ENCODE assay signal across 11 cellular contexts in genomic region chr3:9420850-9421549, GRCh38. TPM values are rescaled to one million over a fixed set of nuclear protein-coding genes. Genes with fewer than 3 reads are reported as not detected.
DNase-seq lines count a peak whose midpoint lies in the region; ATAC-seq, FAIRE-seq and TF ChIP-seq lines count a peak whose summit lies in the region.
"Had no signal": no experiment of that assay in that cellular context is flagged by ENCODE, and none has a peak within 500 bp of the region (broad histone marks: within the 10 kb centered on the region; RNA-seq: fewer than 3 reads in every experiment).

No MANE protein-coding gene starts in this region.

- FAIRE-seq in HepG2 (lab: Jason Lieb, UNC) = no peak
- FAIRE-seq: kidney had no signal

- BruUV-seq in HepG2 (replicated peaks; lab: Mats Ljungman, UMichigan) = no TSS peak

- peaks cover 23% of the 10 kb centered on the region for H3K4me1 Mint-ChIP-seq in activated T-helper 17 cell treated with anti-CD3 and anti-CD28 coated beads, Interleukin-2, amount 50 U/mL, for 72 hours
- peaks cover 25% of the 10 kb centered on the region for H3K4me1 Mint-ChIP-seq in glutamatergic neuron (ENCODE audit: low read depth, unreplicated experiment)

- 0 out of 2 replicates have a peak overlapping the region, but pooled peaks have one; percentile 10 for H3K9ac ChIP-seq in HepG2 (ENCODE audit: insufficient read depth, low read depth, low read length)

- H3K27ac ChIP-seq in HepG2 (ENCODE audit: extremely low read length, insufficient read depth, low read length) (peak overlapping the region; percentile 16), right lobe of liver (peak overlapping the region in 1 of 3 donors; percentile 74), vagina (peak overlapping the region; percentile 1)
- H3K27ac ChIP-seq: thoracic aorta had no signal

- H3K9me3 ChIP-seq in HepG2 (ENCODE audit: low read length) (no peaks in the 10 kb centered on the region), right lobe of liver (no peaks in the 10 kb centered on the region), vagina (no peaks in the 10 kb centered on the region)
- H3K9me3 ChIP-seq: thoracic aorta had no signal

- ATAC-seq in HepG2 (no peak), right lobe of liver (no peak), GM19035 (IDR thresholded peaks at IDR 0.05; ENCODE audit: unreplicated experiment) (no peak)
- peak; percentile 61 for ATAC-seq in activated T-helper 17 cell treated with anti-CD3 and anti-CD28 coated beads, Interleukin-2, amount 50 U/mL, for 72 hours (replicated peaks)

- H4K20me1 ChIP-seq in HepG2 (ENCODE audit: insufficient read depth, low read length) = peaks cover 19% of the 10 kb centered on the region; the same call in 1 of the 2 replicates

- DNase-seq in HepG2 (ENCODE audit: low spot score) = no peak
- no peak for DNase-seq in right lobe of liver
- no peak for DNase-seq in glutamatergic neuron
- DNase-seq in vagina (ENCODE audit: extremely low spot score in 2 of 2) = no peak
- DNase-seq in SIG-M5 (lab: John Stamatoyannopoulos, UW) = no peak
- DNase-seq in C1 segment of cervical spinal cord (lab: John Stamatoyannopoulos, UW) = no peak
- DNase-seq: kidney, NCI-H1436 treated with DMSO at 0.1 percent for 48 hours had no signal

- H3K27me3 ChIP-seq in HepG2 (ENCODE audit: control insufficient read depth in 1 of 2, insufficient read depth in 2 of 2, low read length in 2 of 2) (no peaks in the 10 kb centered on the region), right lobe of liver (no peaks in the 10 kb centered on the region), vagina (no peaks in the 10 kb centered on the region)

- TF ChIP-seq POLR2A in HepG2 (IDR thresholded peaks at IDR 0.05; ENCODE audit: insufficient read depth in 1 of 2, low read depth in 2 of 2, low read length in 2 of 2) (no peak), right lobe of liver (IDR thresholded peaks at IDR 0.05) (no peak), vagina (IDR thresholded peaks at IDR 0.05) (no peak)

- peaks cover 91% of the 10 kb centered on the region for H3K79me2 ChIP-seq in HepG2 (ENCODE audit: insufficient read depth, low read length)

- TF ChIP-seq EP300 in HepG2 (IDR thresholded peaks at IDR 0.05; ENCODE audit: low read depth in 2 of 2, low read length in 2 of 2) = no peak
- no peak for TF ChIP-seq EP300 in HepG2 (CRISPR knock-in tag; IDR thresholded peaks at IDR 0.05; ENCODE audit: borderline replicate concordance)

- peak overlapping the region; percentile 82 for H3K27ac Mint-ChIP-seq in activated T-helper 17 cell treated with anti-CD3 and anti-CD28 coated beads, Interleukin-2, amount 50 U/mL, for 72 hours
- H3K27ac Mint-ChIP-seq in glutamatergic neuron (ENCODE audit: unreplicated experiment) = peak overlapping the region; percentile 83

- peak overlapping the region; percentile 27 for H3K4me3 Mint-ChIP-seq in activated T-helper 17 cell treated with anti-CD3 and anti-CD28 coated beads, Interleukin-2, amount 50 U/mL, for 72 hours
- no peak overlapping the region for H3K4me3 Mint-ChIP-seq in glutamatergic neuron (ENCODE audit: unreplicated experiment)

- no peak overlapping the region for H3K4me3 ChIP-seq in HepG2 (replicated peaks in 1 of 3; ENCODE audit: insufficient read depth in 1 of 3, low read depth in 2 of 3, low read length in 3 of 3)
- no peak overlapping the region for H3K4me3 ChIP-seq in right lobe of liver
- no peak overlapping the region for H3K4me3 ChIP-seq in vagina
- H3K4me3 ChIP-seq: thoracic aorta had no signal

- H3K36me3 ChIP-seq in HepG2 (replicated peaks in 1 of 2; ENCODE audit: control insufficient read depth in 1 of 2, insufficient read depth in 2 of 2, low read length in 2 of 2) (peaks cover 0 to 12% of the 10 kb centered on the region in 2 experiments; a peak in 4 of 5 replicates), right lobe of liver (no peaks in the 10 kb centered on the region), vagina (no peaks in the 10 kb centered on the region)
- H3K36me3 ChIP-seq: thoracic aorta had no signal

- POLR2A ChIA-PET in HepG2 (lab: Yijun Ruan, JAX) = interaction anchor here (1.2 to 7.8 kb wide), 4 partner anchors 22 to 512 kb away, joined by 3 to 81 read pairs (median 7); partner anchors contain the start of genes CRELD1, SETD5 and THUMPD3

- intact Hi-C loops in HepG2 (cut with micrococcal nuclease; ENCODE audit: unreplicated experiment) = loop anchor here (5.0 kb wide), 1 partner anchor 34 kb away; no protein-coding TSS in a partner anchor
- intact Hi-C loops in right lobe of liver (cut with DNase I) = no loop called here
- intact Hi-C loops in vagina (cut with DNase I) = loop anchor here (10.0 kb wide), 1 partner anchor 56 kb away; the partner anchor contains the start of gene THUMPD3

- 56% methylated on average over 2 of the region's 2 CpGs for WGBS in HepG2 (ENCODE audit: low lambda C conversion rate)
- 71% methylated on average over 2 of the region's 2 CpGs for WGBS in right lobe of liver (ENCODE audit: insufficient coverage, low coverage, low lambda C conversion rate, missing lambda C conversion rate)

- H3K9me3 Mint-ChIP-seq in activated T-helper 17 cell treated with anti-CD3 and anti-CD28 coated beads, Interleukin-2, amount 50 U/mL, for 72 hours = no peaks in the 10 kb centered on the region
- H3K9me3 Mint-ChIP-seq in glutamatergic neuron (ENCODE audit: unreplicated experiment) = peaks cover 2% of the 10 kb centered on the region

- in situ Hi-C loops in HepG2 (cut with HindIII; ENCODE audit: extremely low pct_ligation_motif_present, low pct_unique_long_range_greater_than_20kb) = no loop called here

- TF ChIP-seq CTCF in HepG2 (CRISPR knock-in tag; IDR thresholded peaks at IDR 0.05) = no peak
- no peak for TF ChIP-seq CTCF in right lobe of liver (IDR thresholded peaks at IDR 0.05)
- no peak for TF ChIP-seq CTCF in glutamatergic neuron (IDR thresholded peaks at IDR 0.05; ENCODE audit: partially characterized antibody, unreplicated experiment)
- TF ChIP-seq CTCF in vagina (IDR thresholded peaks at IDR 0.05) = no peak

- H3K27me3 Mint-ChIP-seq in activated T-helper 17 cell treated with anti-CD3 and anti-CD28 coated beads, Interleukin-2, amount 50 U/mL, for 72 hours = no peaks in the 10 kb centered on the region
- no peaks in the 10 kb centered on the region for H3K27me3 Mint-ChIP-seq in glutamatergic neuron (ENCODE audit: unreplicated experiment)

- H3K4me1 ChIP-seq in HepG2 (ENCODE audit: insufficient read depth, low read length) (peaks cover 86% of the 10 kb centered on the region), right lobe of liver (peaks cover 0 to 89% (median 40%) of the 10 kb centered on the region in 4 donors), vagina (peaks cover 76% of the 10 kb centered on the region)

- H3K36me3 Mint-ChIP-seq in activated T-helper 17 cell treated with anti-CD3 and anti-CD28 coated beads, Interleukin-2, amount 50 U/mL, for 72 hours (ENCODE audit: low read depth) = peaks cover 61% of the 10 kb centered on the region
- no peaks in the 10 kb centered on the region for H3K36me3 Mint-ChIP-seq in glutamatergic neuron (ENCODE audit: unreplicated experiment)

- peak overlapping the region; percentile 73; the same call in 1 of the 2 replicates for H3K4me2 ChIP-seq in HepG2 (ENCODE audit: low read depth, low read length)

- no peak overlapping the region for H2AFZ ChIP-seq in HepG2 (ENCODE audit: low read length)

- CTCF ChIA-PET in HepG2 (lab: Yijun Ruan, JAX; ENCODE audit: low intra/inter-chr PET ratio, low total read pairs) = no interaction called here

- no peak for TF ChIP-seq RAD21 in HepG2 (CRISPR knock-in tag; IDR thresholded peaks at IDR 0.05)

RNA-seq across cellular contexts. Expression of gene SETD5, which starts 23.6 kb away (rescaled TPM):
- total RNA-seq in HepG2 (2016; rRNA removed; fragmentation: Illumina TruSeq; extraction: Trizol) = 40.6 and 46.8 TPM in 2 replicates
- 26.3 and 27.9 TPM in 2 replicates for total RNA-seq in HepG2 (2016; cell fraction: cytosol; rRNA removed; fragmentation: Illumina TruSeq; extraction: Trizol; ENCODE audit: low read depth)
- 35.8 and 43.9 TPM in 2 replicates for total RNA-seq in HepG2 (2016; cell fraction: insoluble cytoplasmic fraction; rRNA removed; fragmentation: Illumina TruSeq; extraction: Trizol)
- 26.2 and 27.3 TPM in 2 replicates for total RNA-seq in HepG2 (2016; cell fraction: membrane; rRNA removed; fragmentation: Illumina TruSeq; extraction: Trizol)
- 98.3 and 114 TPM in 2 replicates for total RNA-seq in HepG2 (2016; cell fraction: nucleus; rRNA removed; fragmentation: Illumina TruSeq; extraction: Trizol)
- polyA plus RNA-seq in HepG2 (2011; rRNA removed) = 79.8 and 95.8 TPM in 2 replicates
- 26.9 and 32.4 TPM in 2 replicates for polyA plus RNA-seq in HepG2 (2011; cell fraction: cytosol; rRNA removed)
- 146 and 182 TPM in 2 replicates for polyA plus RNA-seq in HepG2 (2011; cell fraction: nucleus; rRNA removed)
- 71.2 and 71.4 TPM in 2 replicates for polyA plus RNA-seq in HepG2 (2012)
- polyA plus RNA-seq in HepG2 (2016; cell fraction: cytosol; fragmentation: Illumina TruSeq; extraction: Trizol; ENCODE audit: low read depth) = 1.9 and 2.5 TPM in 2 replicates
- polyA plus RNA-seq in HepG2 (2016; cell fraction: insoluble cytoplasmic fraction; fragmentation: Illumina TruSeq; extraction: Trizol; ENCODE audit: low read depth) = 30.4 and 34.5 TPM in 2 replicates
- polyA plus RNA-seq in HepG2 (2016; cell fraction: membrane; fragmentation: Illumina TruSeq; extraction: Trizol; ENCODE audit: low read depth) = 7.4 and 7.5 TPM in 2 replicates
- polyA plus RNA-seq in HepG2 (2016; cell fraction: nucleus; fragmentation: Illumina TruSeq; extraction: Trizol; ENCODE audit: insufficient read depth, low read depth) = 137 and 159 TPM in 2 replicates
- 83.8 and 106 TPM in 2 replicates for polyA minus RNA-seq in HepG2 (2011; rRNA and poly(A)+ RNA removed; ENCODE audit: low replicate concordance)
- polyA minus RNA-seq in HepG2 (2011; cell fraction: cytosol; rRNA and poly(A)+ RNA removed) = 48.4 and 58.5 TPM in 2 replicates
- 243 and 288 TPM in 2 replicates for polyA minus RNA-seq in HepG2 (2011; cell fraction: nucleus; rRNA and poly(A)+ RNA removed)
- 10 to 100 TPM; 38.7 to 71.4 (median 52.3) TPM for total RNA-seq in right lobe of liver
- 100 to 1,000 TPM; 107 to 148 TPM for total RNA-seq in activated T-helper 17 cell treated with anti-CD3 and anti-CD28 coated beads, Interleukin-2, amount 50 U/mL, for 72 hours
- total RNA-seq in glutamatergic neuron (ENCODE audit: unreplicated experiment) = 337 TPM
- 110 TPM for total RNA-seq in vagina

RNA-seq across cellular contexts. Expression of gene THUMPD3, which starts 58.1 kb away (rescaled TPM):
- total RNA-seq in HepG2 (2016; rRNA removed; fragmentation: Illumina TruSeq; extraction: Trizol) = 44.1 and 62.4 TPM in 2 replicates
- total RNA-seq in HepG2 (2016; cell fraction: cytosol; rRNA removed; fragmentation: Illumina TruSeq; extraction: Trizol; ENCODE audit: low read depth) = 10.2 and 11.1 TPM in 2 replicates
- total RNA-seq in HepG2 (2016; cell fraction: insoluble cytoplasmic fraction; rRNA removed; fragmentation: Illumina TruSeq; extraction: Trizol) = 47.7 and 61.2 TPM in 2 replicates
- 24.6 and 30.2 TPM in 2 replicates for total RNA-seq in HepG2 (2016; cell fraction: membrane; rRNA removed; fragmentation: Illumina TruSeq; extraction: Trizol)
- total RNA-seq in HepG2 (2016; cell fraction: nucleus; rRNA removed; fragmentation: Illumina TruSeq; extraction: Trizol) = 22.3 and 26.8 TPM in 2 replicates
- 27.5 and 31.2 TPM in 2 replicates for polyA plus RNA-seq in HepG2 (2011; rRNA removed)
- 18.8 and 24.9 TPM in 2 replicates for polyA plus RNA-seq in HepG2 (2011; cell fraction: cytosol; rRNA removed)
- 16.7 and 17.6 TPM in 2 replicates for polyA plus RNA-seq in HepG2 (2011; cell fraction: nucleus; rRNA removed)
- 27.5 and 34.5 TPM in 2 replicates for polyA plus RNA-seq in HepG2 (2012)
- polyA plus RNA-seq in HepG2 (2016; cell fraction: cytosol; fragmentation: Illumina TruSeq; extraction: Trizol; ENCODE audit: low read depth) = 4.9 and 5.9 TPM in 2 replicates
- polyA plus RNA-seq in HepG2 (2016; cell fraction: insoluble cytoplasmic fraction; fragmentation: Illumina TruSeq; extraction: Trizol; ENCODE audit: low read depth) = 49.5 and 53.5 TPM in 2 replicates
- 11.9 and 13.1 TPM in 2 replicates for polyA plus RNA-seq in HepG2 (2016; cell fraction: membrane; fragmentation: Illumina TruSeq; extraction: Trizol; ENCODE audit: low read depth)
- 29.7 and 33.3 TPM in 2 replicates for polyA plus RNA-seq in HepG2 (2016; cell fraction: nucleus; fragmentation: Illumina TruSeq; extraction: Trizol; ENCODE audit: insufficient read depth, low read depth)
- 39.3 and 55.9 TPM in 2 replicates for polyA minus RNA-seq in HepG2 (2011; rRNA and poly(A)+ RNA removed; ENCODE audit: low replicate concordance)
- 30.0 and 31.3 TPM in 2 replicates for polyA minus RNA-seq in HepG2 (2011; cell fraction: cytosol; rRNA and poly(A)+ RNA removed)
- 23.6 and 35.3 TPM in 2 replicates for polyA minus RNA-seq in HepG2 (2011; cell fraction: nucleus; rRNA and poly(A)+ RNA removed)
- 10 to 100 TPM; 19.0 to 23.4 (median 21.2) TPM for total RNA-seq in right lobe of liver
- total RNA-seq in activated T-helper 17 cell treated with anti-CD3 and anti-CD28 coated beads, Interleukin-2, amount 50 U/mL, for 72 hours = 10 to 100 TPM; 46.2 to 53.9 TPM
- total RNA-seq in glutamatergic neuron (ENCODE audit: unreplicated experiment) = 50.2 TPM
- 25.5 TPM for total RNA-seq in vagina

Comparison
In these comparisons a context has a peak if more than half of its experiments do, and no peak if none do; other contexts are left out.
1. intact Hi-C loops: an anchor here in HepG2 (5.0 kb wide) and vagina (10.0 kb wide); none called in right lobe of liver.